In the genomic region with DNA sequence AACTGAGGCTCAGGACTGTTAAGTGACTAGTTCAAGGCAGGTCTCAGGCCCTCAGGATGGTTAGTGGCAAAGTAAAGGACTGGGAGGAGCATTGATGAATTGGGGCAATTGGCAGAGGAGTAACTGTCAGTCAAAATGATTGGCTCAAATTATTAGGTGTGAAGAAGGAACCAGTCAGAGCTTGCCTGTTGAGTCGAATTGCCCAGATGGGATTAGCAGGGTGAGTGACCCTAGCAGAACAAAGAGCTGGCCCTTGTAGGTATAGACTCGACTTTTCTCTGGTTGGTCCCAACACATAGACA, we compare ENCODE assay signal across 2 cellular contexts.
TF ChIP-seq lines count a peak whose summit lies in the region.

No MANE protein-coding gene starts in this region.

TF ChIP-seq in GM23338, 12 proteins besides CTCF, POLR2A, EP300 and RAD21 (continues in another document):
- TF ChIP-seq EZH2 (IDR thresholded peaks at IDR 0.05; ENCODE audit: low read depth, unreplicated experiment): no peak
- TF ChIP-seq, protein P1, sequence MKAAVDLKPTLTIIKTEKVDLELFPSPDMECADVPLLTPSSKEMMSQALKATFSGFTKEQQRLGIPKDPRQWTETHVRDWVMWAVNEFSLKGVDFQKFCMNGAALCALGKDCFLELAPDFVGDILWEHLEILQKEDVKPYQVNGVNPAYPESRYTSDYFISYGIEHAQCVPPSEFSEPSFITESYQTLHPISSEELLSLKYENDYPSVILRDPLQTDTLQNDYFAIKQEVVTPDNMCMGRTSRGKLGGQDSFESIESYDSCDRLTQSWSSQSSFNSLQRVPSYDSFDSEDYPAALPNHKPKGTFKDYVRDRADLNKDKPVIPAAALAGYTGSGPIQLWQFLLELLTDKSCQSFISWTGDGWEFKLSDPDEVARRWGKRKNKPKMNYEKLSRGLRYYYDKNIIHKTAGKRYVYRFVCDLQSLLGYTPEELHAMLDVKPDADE (IDR thresholded peaks at IDR 0.05): no peak
- no peak for TF ChIP-seq STAT1 (IDR thresholded peaks at IDR 0.05; ENCODE audit: unreplicated experiment)
- TF ChIP-seq, protein P2, sequence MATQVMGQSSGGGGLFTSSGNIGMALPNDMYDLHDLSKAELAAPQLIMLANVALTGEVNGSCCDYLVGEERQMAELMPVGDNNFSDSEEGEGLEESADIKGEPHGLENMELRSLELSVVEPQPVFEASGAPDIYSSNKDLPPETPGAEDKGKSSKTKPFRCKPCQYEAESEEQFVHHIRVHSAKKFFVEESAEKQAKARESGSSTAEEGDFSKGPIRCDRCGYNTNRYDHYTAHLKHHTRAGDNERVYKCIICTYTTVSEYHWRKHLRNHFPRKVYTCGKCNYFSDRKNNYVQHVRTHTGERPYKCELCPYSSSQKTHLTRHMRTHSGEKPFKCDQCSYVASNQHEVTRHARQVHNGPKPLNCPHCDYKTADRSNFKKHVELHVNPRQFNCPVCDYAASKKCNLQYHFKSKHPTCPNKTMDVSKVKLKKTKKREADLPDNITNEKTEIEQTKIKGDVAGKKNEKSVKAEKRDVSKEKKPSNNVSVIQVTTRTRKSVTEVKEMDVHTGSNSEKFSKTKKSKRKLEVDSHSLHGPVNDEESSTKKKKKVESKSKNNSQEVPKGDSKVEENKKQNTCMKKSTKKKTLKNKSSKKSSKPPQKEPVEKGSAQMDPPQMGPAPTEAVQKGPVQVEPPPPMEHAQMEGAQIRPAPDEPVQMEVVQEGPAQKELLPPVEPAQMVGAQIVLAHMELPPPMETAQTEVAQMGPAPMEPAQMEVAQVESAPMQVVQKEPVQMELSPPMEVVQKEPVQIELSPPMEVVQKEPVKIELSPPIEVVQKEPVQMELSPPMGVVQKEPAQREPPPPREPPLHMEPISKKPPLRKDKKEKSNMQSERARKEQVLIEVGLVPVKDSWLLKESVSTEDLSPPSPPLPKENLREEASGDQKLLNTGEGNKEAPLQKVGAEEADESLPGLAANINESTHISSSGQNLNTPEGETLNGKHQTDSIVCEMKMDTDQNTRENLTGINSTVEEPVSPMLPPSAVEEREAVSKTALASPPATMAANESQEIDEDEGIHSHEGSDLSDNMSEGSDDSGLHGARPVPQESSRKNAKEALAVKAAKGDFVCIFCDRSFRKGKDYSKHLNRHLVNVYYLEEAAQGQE (IDR thresholded peaks at IDR 0.05; ENCODE audit: unreplicated experiment): no peak
- TF ChIP-seq ZNF114 (CRISPR knock-in tag; IDR thresholded peaks at IDR 0.05): no peak
- TF ChIP-seq POLR2AphosphoS5 (IDR thresholded peaks at IDR 0.05; ENCODE audit: low read depth): no peak
- TF ChIP-seq CREB1 (CRISPR knock-in tag; IDR thresholded peaks at IDR 0.05; ENCODE audit: low read depth): no peak
- no peak for TF ChIP-seq NANOG (IDR thresholded peaks at IDR 0.05; ENCODE audit: borderline replicate concordance)
- no peak for TF ChIP-seq JUNB (IDR thresholded peaks at IDR 0.05; ENCODE audit: unreplicated experiment)
- no peak for TF ChIP-seq ZNF331 (CRISPR knock-in tag; IDR thresholded peaks at IDR 0.05; ENCODE audit: low read depth)
- no peak for TF ChIP-seq EZH2phosphoT487 (IDR thresholded peaks at IDR 0.05; ENCODE audit: unreplicated experiment)

TF ChIP-seq in H1, 55 proteins besides CTCF, POLR2A, EP300 and RAD21:
- TF ChIP-seq PHF8 (conservative IDR thresholded peaks at IDR 0.05; ENCODE audit: low read depth, low read length) (no peak), ZNF274 (IDR thresholded peaks at IDR 0.05; ENCODE audit: borderline replicate concordance, extremely low read depth, low read length) (no peak), BCL11A (IDR thresholded peaks at IDR 0.05; ENCODE audit: low read depth in 2 of 2, low read length in 2 of 2) (no peak), MAFK (IDR thresholded peaks at IDR 0.05; ENCODE audit: low read depth, low read length) (no peak), YY1 (IDR thresholded peaks at IDR 0.05; ENCODE audit: low read depth, low read length) (no peak), SP4 (IDR thresholded peaks at IDR 0.05; ENCODE audit: low read length) (no peak), BRCA1 (IDR thresholded peaks at IDR 0.05; ENCODE audit: low read depth, low read length) (no peak), EZH2 (IDR thresholded peaks at IDR 0.05; ENCODE audit: low read depth, low read length, severe bottlenecking) (no peak), GTF2F1 (IDR thresholded peaks at IDR 0.05; ENCODE audit: borderline replicate concordance, low read depth, low read length) (no peak), CREB1 (IDR thresholded peaks at IDR 0.05) (no peak), ASH2L (IDR thresholded peaks at IDR 0.05; ENCODE audit: low read length) (no peak), SAP30 (IDR thresholded peaks at IDR 0.05; ENCODE audit: insufficient read depth, insufficient replicate concordance, low read length) (no peak), JUND (IDR thresholded peaks at IDR 0.05; ENCODE audit: low read length) (no peak), JUN (IDR thresholded peaks at IDR 0.05; ENCODE audit: low read depth, low read length) (no peak), TAF1 (IDR thresholded peaks at IDR 0.05; ENCODE audit: low read depth, low read length) (no peak), GABPA (IDR thresholded peaks at IDR 0.05; ENCODE audit: borderline replicate concordance, insufficient read depth, low read length) (no peak), NRF1 (IDR thresholded peaks at IDR 0.05; ENCODE audit: low read depth, low read length) (no peak), TCF12 (IDR thresholded peaks at IDR 0.05; ENCODE audit: low read depth, low read length) (no peak)
- TF ChIP-seq, protein P3, sequence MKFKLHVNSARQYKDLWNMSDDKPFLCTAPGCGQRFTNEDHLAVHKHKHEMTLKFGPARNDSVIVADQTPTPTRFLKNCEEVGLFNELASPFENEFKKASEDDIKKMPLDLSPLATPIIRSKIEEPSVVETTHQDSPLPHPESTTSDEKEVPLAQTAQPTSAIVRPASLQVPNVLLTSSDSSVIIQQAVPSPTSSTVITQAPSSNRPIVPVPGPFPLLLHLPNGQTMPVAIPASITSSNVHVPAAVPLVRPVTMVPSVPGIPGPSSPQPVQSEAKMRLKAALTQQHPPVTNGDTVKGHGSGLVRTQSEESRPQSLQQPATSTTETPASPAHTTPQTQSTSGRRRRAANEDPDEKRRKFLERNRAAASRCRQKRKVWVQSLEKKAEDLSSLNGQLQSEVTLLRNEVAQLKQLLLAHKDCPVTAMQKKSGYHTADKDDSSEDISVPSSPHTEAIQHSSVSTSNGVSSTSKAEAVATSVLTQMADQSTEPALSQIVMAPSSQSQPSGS (IDR thresholded peaks at IDR 0.05; ENCODE audit: low read length): no peak
- TF ChIP-seq, protein P4, sequence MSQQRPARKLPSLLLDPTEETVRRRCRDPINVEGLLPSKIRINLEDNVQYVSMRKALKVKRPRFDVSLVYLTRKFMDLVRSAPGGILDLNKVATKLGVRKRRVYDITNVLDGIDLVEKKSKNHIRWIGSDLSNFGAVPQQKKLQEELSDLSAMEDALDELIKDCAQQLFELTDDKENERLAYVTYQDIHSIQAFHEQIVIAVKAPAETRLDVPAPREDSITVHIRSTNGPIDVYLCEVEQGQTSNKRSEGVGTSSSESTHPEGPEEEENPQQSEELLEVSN (IDR thresholded peaks at IDR 0.05): no peak
